Comparison of ENCODE assay signal across 15 cellular contexts in the genomic region with DNA sequence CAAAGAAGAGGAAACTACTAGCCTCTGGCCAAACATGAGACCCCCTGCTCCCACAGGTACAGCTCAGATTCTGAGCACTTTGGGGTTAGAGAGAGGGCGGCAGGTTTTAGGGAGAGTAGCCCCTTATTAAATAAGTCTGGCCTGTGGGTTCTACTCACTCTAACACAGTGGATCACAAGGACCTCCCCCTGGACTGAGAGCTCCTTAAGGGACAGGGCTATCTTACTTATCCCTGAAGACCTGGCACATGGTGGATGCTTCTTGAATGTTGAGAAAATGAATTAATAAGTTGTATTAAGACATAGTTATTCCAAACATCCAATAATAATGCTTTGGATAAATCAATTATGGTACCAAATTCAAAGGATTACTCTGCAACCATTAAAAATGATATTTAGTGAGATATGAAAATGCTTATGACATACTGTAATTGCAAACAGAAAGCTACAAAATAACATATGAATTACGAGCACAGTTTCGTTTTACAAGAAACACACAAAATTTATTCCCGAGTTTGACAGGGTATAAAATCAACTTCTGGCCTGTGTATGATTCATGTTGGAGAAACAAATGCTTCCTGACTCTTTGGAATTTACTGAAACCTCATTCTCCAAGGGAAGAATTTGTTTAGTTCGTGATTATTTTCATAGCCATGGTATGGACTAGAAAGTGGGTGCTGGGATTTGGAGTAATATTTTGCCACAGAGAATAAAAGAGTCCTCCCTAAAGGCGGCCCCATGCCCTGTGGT. TPM values are rescaled to one million over a fixed set of nuclear protein-coding genes. Genes with fewer than 3 reads are reported as not detected.
DNase-seq lines count a peak whose midpoint lies in the region; ATAC-seq, FAIRE-seq and TF ChIP-seq lines count a peak whose summit lies in the region.
"Had no signal": no experiment of that assay in that cellular context is flagged by ENCODE, and none has a peak within 500 bp of the region (broad histone marks: within the 10 kb centered on the region; RNA-seq: fewer than 3 reads in every experiment).

No MANE protein-coding gene starts in this region.

- peak overlapping the region; percentile 75 for H3K27ac Mint-ChIP-seq in astrocyte (ENCODE audit: unreplicated experiment)

- H4K20me1 ChIP-seq in astrocyte (ENCODE audit: insufficient read depth, low read length) = no peaks in the 10 kb centered on the region
- no peaks in the 10 kb centered on the region for H4K20me1 ChIP-seq in hepatocyte (ENCODE audit: insufficient read depth, poor library complexity, severe bottlenecking)

- H3K4me1 ChIP-seq in astrocyte (ENCODE audit: insufficient read depth, low read length) (peaks cover 17% of the 10 kb centered on the region), hepatocyte (ENCODE audit: insufficient read depth) (peaks cover 5% of the 10 kb centered on the region), stomach smooth muscle (ENCODE audit: control insufficient read depth, insufficient read depth, low read length) (peaks cover 4% of the 10 kb centered on the region)
- H3K4me1 ChIP-seq: psoas muscle had no signal

- H3K4me3 Mint-ChIP-seq in astrocyte (ENCODE audit: unreplicated experiment) = peak overlapping the region; percentile 1

- intact Hi-C loops in left ventricle myocardium superior (cut with micrococcal nuclease) = no loop called here

- H2AFZ ChIP-seq in astrocyte (ENCODE audit: low read depth, low read length) (peak overlapping the region; percentile 6), hepatocyte (no peak overlapping the region)

- WGBS in hepatocyte (ENCODE audit: low lambda C conversion rate, missing lambda C conversion rate) = 74% methylated on average over 6 of the region's 6 CpGs

- peak overlapping the region; percentile 51 for H3K9ac ChIP-seq in astrocyte (ENCODE audit: low read length)
- no peak overlapping the region for H3K9ac ChIP-seq in stomach smooth muscle (ENCODE audit: low read length in 2 of 2)

- no peaks in the 10 kb centered on the region for H3K79me2 ChIP-seq in astrocyte (ENCODE audit: insufficient read depth, low read length)
- no peaks in the 10 kb centered on the region for H3K79me2 ChIP-seq in hepatocyte

- peak; percentile 81 for DNase-seq in GM04503 (ENCODE audit: low read depth)
- peak; percentile 86 for DNase-seq in astrocyte (ENCODE audit: low read depth)
- DNase-seq in hepatocyte (ENCODE audit: low spot score) = no peak
- no peak for DNase-seq in NCI-H1694 treated with DMSO at 0.1 percent for 48 hours (lab: John Stamatoyannopoulos, UW)
- DNase-seq in left ventricle myocardium superior = no peak
- DNase-seq in NCI-H1694 (lab: John Stamatoyannopoulos, UW) = no peak
- no peak for DNase-seq in activated CD4-positive, alpha-beta T cell treated with anti-CD3 and anti-CD28 coated beads for 1 hour
- DNase-seq: activated T-cell treated with anti-CD3 and anti-CD28 coated beads, Interleukin-2, amount 50 U/mL, for 1 hour; central memory CD4-positive, alpha-beta T cell; left ventricle myocardium inferior; NCI-H2171 treated with DMSO at 0.1 percent for 48 hours; psoas muscle had no signal

- peaks cover 15% of the 10 kb centered on the region for H3K4me1 Mint-ChIP-seq in astrocyte (ENCODE audit: low read depth, unreplicated experiment)

- no peak for ATAC-seq in left ventricle myocardium superior
- ATAC-seq: HCT116 had no signal

- H3K4me2 ChIP-seq in astrocyte (ENCODE audit: low read length) (peak overlapping the region; percentile 75), hepatocyte (no peak overlapping the region)

- H3K9me3 ChIP-seq in astrocyte (ENCODE audit: insufficient read depth, low read depth, low read length) (no peaks in the 10 kb centered on the region), hepatocyte (ENCODE audit: low read depth) (no peaks in the 10 kb centered on the region), stomach smooth muscle (ENCODE audit: control insufficient read depth in 2 of 2, low read length in 2 of 2) (no peaks in the 10 kb centered on the region)

- no peaks in the 10 kb centered on the region for H3K36me3 Mint-ChIP-seq in astrocyte (ENCODE audit: low read depth, unreplicated experiment)

- H3K36me3 ChIP-seq in astrocyte (ENCODE audit: insufficient read depth, low read length) (no peaks in the 10 kb centered on the region), hepatocyte (replicated peaks; ENCODE audit: insufficient read depth, low read depth) (no peaks in the 10 kb centered on the region), stomach smooth muscle (ENCODE audit: control insufficient read depth in 2 of 2, insufficient read depth in 2 of 2, low read length in 2 of 2) (no peaks in the 10 kb centered on the region)
- H3K36me3 ChIP-seq: left ventricle myocardium inferior had no signal

- peak overlapping the region; percentile 79 for H3K27ac ChIP-seq in astrocyte (ENCODE audit: low read depth, low read length)
- peak overlapping the region; percentile 39 for H3K27ac ChIP-seq in hepatocyte
- H3K27ac ChIP-seq in stomach smooth muscle (ENCODE audit: low read length) = peak overlapping the region; percentile 33
- H3K27ac ChIP-seq: left ventricle myocardium inferior, psoas muscle had no signal

- H3K4me3 ChIP-seq in astrocyte (ENCODE audit: insufficient read depth, low read depth, low read length) = peak overlapping the region; percentile 20
- no peak overlapping the region for H3K4me3 ChIP-seq in hepatocyte
- no peak overlapping the region for H3K4me3 ChIP-seq in stomach smooth muscle (ENCODE audit: low read length in 2 of 2)
- H3K4me3 ChIP-seq: left ventricle myocardium inferior, psoas muscle had no signal

- peaks cover 4% of the 10 kb centered on the region for H3K9me3 Mint-ChIP-seq in astrocyte (ENCODE audit: unreplicated experiment)

- FAIRE-seq in astrocyte (lab: Jason Lieb, UNC) = peak; percentile 83
- FAIRE-seq: GM19239 had no signal

- TF ChIP-seq CTCF in astrocyte (IDR thresholded peaks at IDR 0.05; ENCODE audit: insufficient read depth, low read depth, low read length) = no peak
- no peak for TF ChIP-seq CTCF in hepatocyte (IDR thresholded peaks at IDR 0.05; ENCODE audit: poor library complexity)

- H3K27me3 ChIP-seq in astrocyte (ENCODE audit: insufficient read depth, low read length) = no peaks in the 10 kb centered on the region
- H3K27me3 ChIP-seq in hepatocyte = no peaks in the 10 kb centered on the region
- H3K27me3 ChIP-seq in stomach smooth muscle (ENCODE audit: control insufficient read depth in 1 of 2, insufficient read depth in 2 of 2, low read length in 2 of 2) = peaks cover 0 to 2% of the 10 kb centered on the region in 2 donors

- no peaks in the 10 kb centered on the region for H3K9me2 ChIP-seq in hepatocyte (replicated peaks; ENCODE audit: insufficient read depth)

- H3K27me3 Mint-ChIP-seq in astrocyte (ENCODE audit: low read depth, unreplicated experiment) = peaks cover 6% of the 10 kb centered on the region

RNA-seq across cellular contexts. Expression of a gene that starts 59.3 kb away (rescaled TPM):
- total RNA-seq in astrocyte (0.70 and 0.89 TPM in 2 replicates), hepatocyte (4.7 and 5.9 TPM in 2 replicates), left ventricle myocardium superior (0.57 TPM)
- polyA plus RNA-seq in hepatocyte = 4.4 and 5.2 TPM in 2 replicates

Comparison
In these comparisons a context has a peak if more than half of its experiments do, and no peak if none do; other contexts are left out.
1. DNase-seq: peak in GM04503 (single experiment) and astrocyte (single experiment); none in hepatocyte (single experiment), NCI-H1694 treated with DMSO at 0.1 percent for 48 hours (single experiment), left ventricle myocardium superior (single experiment), NCI-H1694 (single experiment) and activated CD4-positive, alpha-beta T cell treated with anti-CD3 and anti-CD28 coated beads for 1 hour (single experiment).
2. Peak in every context shown above with its lines, with median percentiles within 50 percentile points of each other: H3K27ac ChIP-seq.